In genomic region chr4:153792007-153792892, GRCh38 we compare ENCODE assay signal across 8 cellular contexts. TPM values are rescaled to one million over a fixed set of nuclear protein-coding genes. Genes with fewer than 3 reads are reported as not detected.
DNase-seq lines count a peak whose midpoint lies in the region; ATAC-seq, FAIRE-seq and TF ChIP-seq lines count a peak whose summit lies in the region.

No MANE protein-coding gene starts in this region.

- no peaks in the 10 kb centered on the region for H3K9me3 ChIP-seq in RWPE2 (ENCODE audit: severe bottlenecking)
- no peaks in the 10 kb centered on the region for H3K9me3 ChIP-seq in endothelial cell of umbilical vein (replicated peaks; ENCODE audit: control insufficient read depth, insufficient read depth, low read length)
- H3K9me3 ChIP-seq in testis = no peaks in the 10 kb centered on the region

- H3K27ac ChIP-seq in RWPE2 (ENCODE audit: poor library complexity, severe bottlenecking) = no peak overlapping the region
- H3K27ac ChIP-seq in endothelial cell of umbilical vein (ENCODE audit: insufficient read depth, low read depth, low read length) = no peak overlapping the region
- H3K27ac ChIP-seq in testis = no peak overlapping the region

- CTCF ChIA-PET in GM10248 (lab: Yijun Ruan, JAX) = no interaction called here
- CTCF ChIA-PET in endothelial cell of umbilical vein (lab: Charles Lee) = interaction anchor here (1.5 kb wide), 1 partner anchor 42 kb away, joined by 6 read pairs; no protein-coding TSS in a partner anchor

- no peaks in the 10 kb centered on the region for H4K20me1 ChIP-seq in endothelial cell of umbilical vein (replicated peaks; ENCODE audit: control insufficient read depth, extremely low read depth, insufficient read depth, low read length)

- POLR2A ChIA-PET in GM10248 (lab: Yijun Ruan, JAX) (no interaction called here), endothelial cell of umbilical vein (lab: Charles Lee) (no interaction called here)

- ATAC-seq in RWPE2 (ENCODE audit: low read depth) = peak; percentile 53; the same call in 2 of the 3 replicates
- no peak for ATAC-seq in HG03460 (IDR thresholded peaks at IDR 0.05; ENCODE audit: unreplicated experiment)
- ATAC-seq in HG03139 (IDR thresholded peaks at IDR 0.05; ENCODE audit: unreplicated experiment) = no peak

- intact Hi-C loops in endothelial cell of umbilical vein (cut with micrococcal nuclease) (no loop called here), testis (cut with DNase I; ENCODE audit: low total_unique reads) (no loop called here)

- no peak for FAIRE-seq in endothelial cell of umbilical vein (lab: Jason Lieb, UNC)

- H2AFZ ChIP-seq in endothelial cell of umbilical vein (ENCODE audit: low read depth, low read length) = peak overlapping the region; percentile 40

- H3K9me1 ChIP-seq in endothelial cell of umbilical vein (replicated peaks; ENCODE audit: control insufficient read depth, extremely low read depth, insufficient read depth, low read length) = no peaks in the 10 kb centered on the region

- H3K4me3 ChIP-seq in RWPE2 (ENCODE audit: severe bottlenecking) (no peak overlapping the region), endothelial cell of umbilical vein (replicated peaks in 1 of 3; ENCODE audit: insufficient read depth in 1 of 3, low read depth in 1 of 3, low read length in 3 of 3) (peak overlapping the region in 1 of 3 experiments; percentile 23), testis (peak overlapping the region; percentile 32 to 38)

- peaks cover 67% of the 10 kb centered on the region for H3K27me3 ChIP-seq in RWPE2 (ENCODE audit: insufficient read depth, poor library complexity, severe bottlenecking)
- H3K27me3 ChIP-seq in endothelial cell of umbilical vein (ENCODE audit: control insufficient read depth in 2 of 2, insufficient read depth in 2 of 2, low read length in 2 of 2) = peaks cover 63 to 88% of the 10 kb centered on the region in 2 experiments
- H3K27me3 ChIP-seq in testis = no peaks in the 10 kb centered on the region

- TF ChIP-seq CTCF in GM10248 (IDR thresholded peaks at IDR 0.05; ENCODE audit: control extremely low read depth, extremely low read depth, low read depth, missing control alignments) (no peak), RWPE2 (IDR thresholded peaks at IDR 0.05; ENCODE audit: poor library complexity, severe bottlenecking) (peak; percentile 33), endothelial cell of umbilical vein (IDR thresholded peaks at IDR 0.05; ENCODE audit: extremely low read depth in 1 of 2, insufficient read depth in 1 of 2, low read depth in 1 of 2, low read length in 2 of 2) (peak in 1 of 2 donors; percentile 29), testis (IDR thresholded peaks at IDR 0.05) (peak in 2 of 3 experiments; percentile 40 to 51)

- no peaks in the 10 kb centered on the region for H3K79me2 ChIP-seq in endothelial cell of umbilical vein (ENCODE audit: control insufficient read depth, insufficient read depth, low read length)

- dilution Hi-C loops in endothelial cell of umbilical vein (cut with MboI; ENCODE audit: extremely low pct_ligation_motif_present, low sequenced_read_pairs) = no loop called here

- H3K4me1 ChIP-seq in RWPE2 (ENCODE audit: insufficient read depth, poor library complexity, severe bottlenecking) (no peaks in the 10 kb centered on the region), endothelial cell of umbilical vein (ENCODE audit: control insufficient read depth, extremely low read depth, insufficient read depth, low read length) (peaks cover 12% of the 10 kb centered on the region), testis (peaks cover 12% of the 10 kb centered on the region)

- H3K36me3 ChIP-seq in RWPE2 (ENCODE audit: low read depth) (no peaks in the 10 kb centered on the region), endothelial cell of umbilical vein (ENCODE audit: control insufficient read depth in 2 of 2, extremely low read depth in 1 of 2, insufficient read depth in 2 of 2, low read length in 2 of 2) (no peaks in the 10 kb centered on the region), testis (ENCODE audit: low read depth, missing control alignments) (no peaks in the 10 kb centered on the region)

- 4 to 16% methylated on average over 44 to 53 of the region's 53 CpGs for WGBS in testis, 2 donors

- H3K9ac ChIP-seq in endothelial cell of umbilical vein (replicated peaks; ENCODE audit: extremely low read depth, insufficient read depth, low read length) = no peak overlapping the region

- H3K4me2 ChIP-seq in endothelial cell of umbilical vein (ENCODE audit: insufficient read depth, low read length) = peak overlapping the region; percentile 30

- BruUV-seq in endothelial cell of umbilical vein (replicated peaks; lab: Mats Ljungman, UMichigan) = no TSS peak

- TF ChIP-seq POLR2A in endothelial cell of umbilical vein (IDR thresholded peaks at IDR 0.05; ENCODE audit: low read depth, low read length) (no peak), testis (IDR thresholded peaks at IDR 0.05) (no peak)

- DNase-seq in GM10248 (ENCODE audit: extremely low spot score) = peak; percentile 25
- no peak for DNase-seq in RWPE2 (ENCODE audit: low spot score)
- DNase-seq in endothelial cell of umbilical vein (ENCODE audit: low read depth, low spot score) = no peak
- peak; percentile 58 for DNase-seq in midbrain (lab: John Stamatoyannopoulos, UW)
- peak; percentile 88 for DNase-seq in testis
- no peak for DNase-seq in NCI-H1694 treated with DMSO at 0.1 percent for 48 hours (lab: John Stamatoyannopoulos, UW)

TF ChIP-seq in endothelial cell of umbilical vein, 7 proteins besides CTCF, POLR2A, EP300 and RAD21:
- TF ChIP-seq FOS (IDR thresholded peaks at IDR 0.05; ENCODE audit: borderline replicate concordance, insufficient read depth, low read length) (no peak), GATA2 (IDR thresholded peaks at IDR 0.05; ENCODE audit: insufficient read depth, insufficient read length, low read depth, low read length) (no peak), MYC (IDR thresholded peaks at IDR 0.05; ENCODE audit: low read depth, low read length) (no peak), JUN (IDR thresholded peaks at IDR 0.05; ENCODE audit: borderline replicate concordance, insufficient read depth, insufficient read length, low read depth) (peak; percentile 13)

RNA-seq across cellular contexts. Expression of gene SFRP2, which starts 3.4 kb away (rescaled TPM):
- total RNA-seq in endothelial cell of umbilical vein (not detected in 2 replicates), testis (1 to 10 TPM in 1 of 2 donors, under 1 TPM in 1; 0.39 to 1.2 TPM)
- polyA plus RNA-seq in endothelial cell of umbilical vein (0.04 TPM in 1 of 2 replicates, not detected in the other), testis (ENCODE audit: insufficient read depth, low read depth, low replicate concordance) (65.6 TPM)
- not detected in 2 replicates for polyA plus RNA-seq in endothelial cell of umbilical vein (2011; cell fraction: cytosol; rRNA removed)
- not detected in 2 replicates for polyA plus RNA-seq in endothelial cell of umbilical vein (2011; cell fraction: nucleus; rRNA removed)
- polyA plus RNA-seq in endothelial cell of umbilical vein (2012) = not detected in 2 replicates
- not detected in 2 replicates for polyA minus RNA-seq in endothelial cell of umbilical vein
- not detected for polyA minus RNA-seq in endothelial cell of umbilical vein (2011; cell fraction: cytosol; rRNA and poly(A)+ RNA removed)
- polyA minus RNA-seq in endothelial cell of umbilical vein (2011; cell fraction: nucleus; rRNA and poly(A)+ RNA removed) = not detected in 2 replicates

RNA-seq across cellular contexts. Expression of gene RNF175, which starts 32.4 kb away (rescaled TPM):
- total RNA-seq in endothelial cell of umbilical vein = not detected in 2 replicates
- not detected in 2 replicates for polyA plus RNA-seq in endothelial cell of umbilical vein
- not detected in 2 replicates for polyA plus RNA-seq in endothelial cell of umbilical vein (2011; cell fraction: cytosol; rRNA removed)
- not detected in 2 replicates for polyA plus RNA-seq in endothelial cell of umbilical vein (2011; cell fraction: nucleus; rRNA removed)
- not detected in 2 replicates for polyA plus RNA-seq in endothelial cell of umbilical vein (2012)
- not detected in 2 replicates for polyA minus RNA-seq in endothelial cell of umbilical vein
- not detected for polyA minus RNA-seq in endothelial cell of umbilical vein (2011; cell fraction: cytosol; rRNA and poly(A)+ RNA removed)
- polyA minus RNA-seq in endothelial cell of umbilical vein (2011; cell fraction: nucleus; rRNA and poly(A)+ RNA removed) = not detected in 2 replicates
- under 1 TPM; 0.63 to 0.99 TPM for total RNA-seq in testis
- 3.0 TPM for polyA plus RNA-seq in testis (ENCODE audit: insufficient read depth, low read depth, low replicate concordance)

Comparison
In these comparisons a context has a peak if more than half of its experiments do, and no peak if none do; other contexts are left out.
1. DNase-seq: peak in GM10248 (single experiment), midbrain (single experiment) and testis (single experiment); none in RWPE2 (single experiment), endothelial cell of umbilical vein (single experiment) and NCI-H1694 treated with DMSO at 0.1 percent for 48 hours (single experiment).